ENCODE assay signal across 32 cellular contexts in the genomic region with DNA sequence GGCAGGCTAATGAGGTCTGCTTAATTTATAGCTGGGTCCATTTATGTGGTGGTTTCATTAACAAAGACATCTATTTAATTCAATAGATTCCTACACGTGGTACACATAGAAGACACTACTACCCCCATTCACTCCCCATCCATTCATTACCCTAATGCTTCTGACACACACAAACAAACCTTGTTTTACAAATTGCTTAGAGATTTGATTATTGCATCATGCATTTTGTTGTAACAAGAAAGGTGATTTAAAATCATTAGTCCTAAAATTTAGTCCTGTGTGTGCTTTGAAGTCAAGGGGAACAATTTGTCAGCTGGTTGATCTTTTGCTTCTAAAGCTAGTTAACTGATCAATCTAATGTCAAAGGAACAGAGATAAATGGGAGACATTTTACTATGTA.
"Had no signal": no experiment of that assay in that cellular context is flagged by ENCODE, and none has a peak within 500 bp of the region (broad histone marks: within the 10 kb centered on the region; RNA-seq: fewer than 3 reads in every experiment).

No MANE protein-coding gene starts in this region.

- H3K4me3 ChIP-seq: adrenal gland, body of pancreas, breast epithelium had no signal

- H3K27me3 ChIP-seq: adrenal gland, body of pancreas, brain microvascular endothelial cell, breast epithelium had no signal

- ATAC-seq: activated CD8-positive, alpha-beta memory T cell treated with anti-CD3 and anti-CD28 coated beads, Interleukin-2, amount 10 ng/mL, durations not matched to agents 7 days and 5 days; activated CD8-positive, alpha-beta T cell treated with anti-CD3 and anti-CD28 coated beads for 36 hours; activated naive CD4-positive, alpha-beta T cell treated with anti-CD3 and anti-CD28 coated beads, Interleukin-2, amount 50 U/mL, for 72 hours; activated T-cell treated with anti-CD3 and anti-CD28 coated beads, Interleukin-2, amount 50 U/mL, for 4 hours; activated T-cell treated with anti-CD3 and anti-CD28 coated beads, Interleukin-2, amount 50 U/mL, for 72 hours; activated T-helper 17 cell treated with anti-CD3 and anti-CD28 coated beads, Interleukin-2, amount 50 U/mL, for 72 hours; body of pancreas had no signal

- H3K27ac ChIP-seq: adrenal gland, body of pancreas, brain microvascular endothelial cell, breast epithelium, VCaP had no signal

- H3K36me3 ChIP-seq: adrenal gland, brain microvascular endothelial cell, breast epithelium had no signal

- DNase-seq: activated B cell treated with CpG ODN at 0.5 μM for 24 hours; activated CD4-positive, alpha-beta memory T cell treated with anti-CD3 and anti-CD28 coated beads for 36 hours; activated CD4-positive, alpha-beta T cell treated with anti-CD3 and anti-CD28 coated beads for 4 hours; activated CD4-positive, alpha-beta T cell treated with anti-CD3 and anti-CD28 coated beads, Interleukin-2, amount 10 ng/mL, durations not matched to agents 24 days and 14 days; activated CD4-positive, alpha-beta T cell treated with anti-CD3 and anti-CD28 coated beads, Interleukin-2, amount 50 U/mL, for 1 hour; activated CD4-positive, alpha-beta T cell treated with anti-CD3 and anti-CD28 coated beads, Interleukin-2, amount 50 U/mL, for 4 hours; activated CD4-positive, CD25-positive, alpha-beta regulatory T cell treated with anti-CD3 and anti-CD28 coated beads, Interleukin-2, amount 50 U/mL, for 72 hours; activated CD8-positive, alpha-beta memory T cell treated with anti-CD3 and anti-CD28 coated beads, Interleukin-2, amount 10 ng/mL, durations not matched to agents 7 days and 5 days; activated CD8-positive, alpha-beta T cell treated with anti-CD3 and anti-CD28 coated beads for 36 hours; activated effector memory CD4-positive, alpha-beta T cell treated with anti-CD3 and anti-CD28 coated beads, Interleukin-2, amount 50 U/mL, for 16 hours; activated gamma-delta T cell treated with Interleukin-2 at 50 U/mL for 16 hours; activated naive CD4-positive, alpha-beta T cell; activated naive CD4-positive, alpha-beta T cell treated with anti-CD3 and anti-CD28 coated beads for 36 hours; activated naive CD4-positive, alpha-beta T cell treated with anti-CD3 and anti-CD28 coated beads, Interleukin-2, amount 50 U/mL, for 16 hours; activated naive CD8-positive, alpha-beta T cell treated with anti-CD3 and anti-CD28 coated beads for 36 hours; activated T-cell treated with anti-CD3 and anti-CD28 coated beads for 4 hours; activated T-cell treated with anti-CD3 and anti-CD28 coated beads, Interleukin-2, amount 50 U/mL, for 1 hour; activated T-cell treated with anti-CD3 and anti-CD28 coated beads, Interleukin-2, amount 50 U/mL, for 4 hours; activated T-cell treated with anti-CD3 and anti-CD28 coated beads, Interleukin-2, amount 50 U/mL, for 72 hours; adrenal gland; amniotic stem cell; aorta; body of pancreas; brain microvascular endothelial cell; central memory CD4-positive, alpha-beta T cell; T-helper 1 cell; T-helper 2 cell; T-helper 9 cell had no signal

- H3K4me1 ChIP-seq: body of pancreas, breast epithelium had no signal

- H3K9me3 ChIP-seq: adrenal gland, body of pancreas had no signal
